In the genomic region with DNA sequence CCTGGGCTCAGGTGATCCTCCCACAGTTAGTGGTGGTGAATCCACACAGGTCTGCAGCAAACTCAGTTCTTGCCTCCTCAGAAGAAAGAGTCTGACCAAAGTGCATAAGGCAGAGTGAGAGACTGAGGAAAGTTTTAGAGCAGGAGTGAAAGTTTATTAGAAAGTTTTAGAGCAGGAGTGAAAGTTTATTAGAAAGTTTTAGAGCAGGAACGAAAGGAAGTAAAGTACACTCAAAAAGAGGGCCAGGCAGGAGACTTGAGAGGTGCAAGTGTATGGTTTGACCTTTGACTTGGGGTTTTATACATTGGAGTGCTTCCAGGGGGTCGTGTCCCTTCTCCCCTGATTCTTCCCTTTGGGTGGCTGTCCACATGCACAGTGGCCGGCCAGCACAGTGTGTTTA, we compare ENCODE assay signal across 2 cellular contexts.
TF ChIP-seq lines count a peak whose summit lies in the region.

No MANE protein-coding gene starts in this region.

TF ChIP-seq in HEK293, 187 proteins besides CTCF, POLR2A, EP300 and RAD21 (continued from another document):
- TF ChIP-seq ZBTB8A (tag by site-specific recombination; IDR thresholded peaks at IDR 0.05) (no peak), GLI2 (tag by site-specific recombination; IDR thresholded peaks at IDR 0.05; ENCODE audit: borderline replicate concordance, low read depth) (no peak), TRIM28 (IDR thresholded peaks at IDR 0.05; ENCODE audit: borderline replicate concordance, low read length) (no peak), PRDM1 (tag by site-specific recombination; IDR thresholded peaks at IDR 0.05) (peak; percentile 99), SETDB1 (IDR thresholded peaks at IDR 0.05; ENCODE audit: insufficient read length, low read length) (peak; percentile 76), ZNF521 (tag by site-specific recombination; IDR thresholded peaks at IDR 0.05) (no peak), HOXC10 (CRISPR knock-in tag; IDR thresholded peaks at IDR 0.05) (no peak)
- TF ChIP-seq, protein P1, sequence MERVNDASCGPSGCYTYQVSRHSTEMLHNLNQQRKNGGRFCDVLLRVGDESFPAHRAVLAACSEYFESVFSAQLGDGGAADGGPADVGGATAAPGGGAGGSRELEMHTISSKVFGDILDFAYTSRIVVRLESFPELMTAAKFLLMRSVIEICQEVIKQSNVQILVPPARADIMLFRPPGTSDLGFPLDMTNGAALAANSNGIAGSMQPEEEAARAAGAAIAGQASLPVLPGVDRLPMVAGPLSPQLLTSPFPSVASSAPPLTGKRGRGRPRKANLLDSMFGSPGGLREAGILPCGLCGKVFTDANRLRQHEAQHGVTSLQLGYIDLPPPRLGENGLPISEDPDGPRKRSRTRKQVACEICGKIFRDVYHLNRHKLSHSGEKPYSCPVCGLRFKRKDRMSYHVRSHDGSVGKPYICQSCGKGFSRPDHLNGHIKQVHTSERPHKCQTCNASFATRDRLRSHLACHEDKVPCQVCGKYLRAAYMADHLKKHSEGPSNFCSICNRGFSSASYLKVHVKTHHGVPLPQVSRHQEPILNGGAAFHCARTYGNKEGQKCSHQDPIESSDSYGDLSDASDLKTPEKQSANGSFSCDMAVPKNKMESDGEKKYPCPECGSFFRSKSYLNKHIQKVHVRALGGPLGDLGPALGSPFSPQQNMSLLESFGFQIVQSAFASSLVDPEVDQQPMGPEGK (tag by site-specific recombination; IDR thresholded peaks at IDR 0.05), result no peak

TF ChIP-seq in K562, 482 proteins besides CTCF, POLR2A, EP300 and RAD21:
- TF ChIP-seq, protein P2, sequence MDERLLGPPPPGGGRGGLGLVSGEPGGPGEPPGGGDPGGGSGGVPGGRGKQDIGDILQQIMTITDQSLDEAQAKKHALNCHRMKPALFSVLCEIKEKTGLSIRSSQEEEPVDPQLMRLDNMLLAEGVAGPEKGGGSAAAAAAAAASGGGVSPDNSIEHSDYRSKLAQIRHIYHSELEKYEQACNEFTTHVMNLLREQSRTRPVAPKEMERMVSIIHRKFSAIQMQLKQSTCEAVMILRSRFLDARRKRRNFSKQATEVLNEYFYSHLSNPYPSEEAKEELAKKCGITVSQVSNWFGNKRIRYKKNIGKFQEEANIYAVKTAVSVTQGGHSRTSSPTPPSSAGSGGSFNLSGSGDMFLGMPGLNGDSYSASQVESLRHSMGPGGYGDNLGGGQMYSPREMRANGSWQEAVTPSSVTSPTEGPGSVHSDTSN (CRISPR knock-in tag; IDR thresholded peaks at IDR 0.05; ENCODE audit: low read depth), result no peak
- TF ChIP-seq, protein P2 (tag; conservative IDR thresholded peaks at IDR 0.05; ENCODE audit: low read depth), result no peak
- TF ChIP-seq TRIM28 (IDR thresholded peaks at IDR 0.05), result peak; percentile 30; the same call in 1 of the 2 replicates
